In the genomic region with DNA sequence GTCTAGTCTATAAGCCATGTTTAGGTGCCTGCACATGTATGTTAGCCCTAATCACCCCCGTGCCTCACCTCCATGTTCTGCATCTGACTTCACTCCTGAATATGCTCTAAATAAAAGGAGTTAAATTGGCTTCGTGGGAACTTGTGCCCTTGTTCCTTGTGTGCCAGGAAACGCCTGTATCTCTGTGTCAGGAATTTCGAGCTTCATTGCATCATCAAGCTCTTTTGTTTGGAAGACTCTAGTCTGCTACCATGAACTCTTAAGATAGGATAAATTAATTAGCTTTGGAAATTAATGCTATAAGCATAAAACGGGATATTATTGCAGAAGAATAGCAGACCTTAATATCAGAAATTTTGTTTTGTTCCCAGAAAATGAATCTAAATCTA, we compare ENCODE assay signal across 1 cellular context.
TF ChIP-seq lines count a peak whose summit lies in the region.

No MANE protein-coding gene starts in this region.

TF ChIP-seq in GM23338, 12 proteins besides CTCF, POLR2A, EP300 and RAD21 (continued from another document):
- TF ChIP-seq, protein P1, sequence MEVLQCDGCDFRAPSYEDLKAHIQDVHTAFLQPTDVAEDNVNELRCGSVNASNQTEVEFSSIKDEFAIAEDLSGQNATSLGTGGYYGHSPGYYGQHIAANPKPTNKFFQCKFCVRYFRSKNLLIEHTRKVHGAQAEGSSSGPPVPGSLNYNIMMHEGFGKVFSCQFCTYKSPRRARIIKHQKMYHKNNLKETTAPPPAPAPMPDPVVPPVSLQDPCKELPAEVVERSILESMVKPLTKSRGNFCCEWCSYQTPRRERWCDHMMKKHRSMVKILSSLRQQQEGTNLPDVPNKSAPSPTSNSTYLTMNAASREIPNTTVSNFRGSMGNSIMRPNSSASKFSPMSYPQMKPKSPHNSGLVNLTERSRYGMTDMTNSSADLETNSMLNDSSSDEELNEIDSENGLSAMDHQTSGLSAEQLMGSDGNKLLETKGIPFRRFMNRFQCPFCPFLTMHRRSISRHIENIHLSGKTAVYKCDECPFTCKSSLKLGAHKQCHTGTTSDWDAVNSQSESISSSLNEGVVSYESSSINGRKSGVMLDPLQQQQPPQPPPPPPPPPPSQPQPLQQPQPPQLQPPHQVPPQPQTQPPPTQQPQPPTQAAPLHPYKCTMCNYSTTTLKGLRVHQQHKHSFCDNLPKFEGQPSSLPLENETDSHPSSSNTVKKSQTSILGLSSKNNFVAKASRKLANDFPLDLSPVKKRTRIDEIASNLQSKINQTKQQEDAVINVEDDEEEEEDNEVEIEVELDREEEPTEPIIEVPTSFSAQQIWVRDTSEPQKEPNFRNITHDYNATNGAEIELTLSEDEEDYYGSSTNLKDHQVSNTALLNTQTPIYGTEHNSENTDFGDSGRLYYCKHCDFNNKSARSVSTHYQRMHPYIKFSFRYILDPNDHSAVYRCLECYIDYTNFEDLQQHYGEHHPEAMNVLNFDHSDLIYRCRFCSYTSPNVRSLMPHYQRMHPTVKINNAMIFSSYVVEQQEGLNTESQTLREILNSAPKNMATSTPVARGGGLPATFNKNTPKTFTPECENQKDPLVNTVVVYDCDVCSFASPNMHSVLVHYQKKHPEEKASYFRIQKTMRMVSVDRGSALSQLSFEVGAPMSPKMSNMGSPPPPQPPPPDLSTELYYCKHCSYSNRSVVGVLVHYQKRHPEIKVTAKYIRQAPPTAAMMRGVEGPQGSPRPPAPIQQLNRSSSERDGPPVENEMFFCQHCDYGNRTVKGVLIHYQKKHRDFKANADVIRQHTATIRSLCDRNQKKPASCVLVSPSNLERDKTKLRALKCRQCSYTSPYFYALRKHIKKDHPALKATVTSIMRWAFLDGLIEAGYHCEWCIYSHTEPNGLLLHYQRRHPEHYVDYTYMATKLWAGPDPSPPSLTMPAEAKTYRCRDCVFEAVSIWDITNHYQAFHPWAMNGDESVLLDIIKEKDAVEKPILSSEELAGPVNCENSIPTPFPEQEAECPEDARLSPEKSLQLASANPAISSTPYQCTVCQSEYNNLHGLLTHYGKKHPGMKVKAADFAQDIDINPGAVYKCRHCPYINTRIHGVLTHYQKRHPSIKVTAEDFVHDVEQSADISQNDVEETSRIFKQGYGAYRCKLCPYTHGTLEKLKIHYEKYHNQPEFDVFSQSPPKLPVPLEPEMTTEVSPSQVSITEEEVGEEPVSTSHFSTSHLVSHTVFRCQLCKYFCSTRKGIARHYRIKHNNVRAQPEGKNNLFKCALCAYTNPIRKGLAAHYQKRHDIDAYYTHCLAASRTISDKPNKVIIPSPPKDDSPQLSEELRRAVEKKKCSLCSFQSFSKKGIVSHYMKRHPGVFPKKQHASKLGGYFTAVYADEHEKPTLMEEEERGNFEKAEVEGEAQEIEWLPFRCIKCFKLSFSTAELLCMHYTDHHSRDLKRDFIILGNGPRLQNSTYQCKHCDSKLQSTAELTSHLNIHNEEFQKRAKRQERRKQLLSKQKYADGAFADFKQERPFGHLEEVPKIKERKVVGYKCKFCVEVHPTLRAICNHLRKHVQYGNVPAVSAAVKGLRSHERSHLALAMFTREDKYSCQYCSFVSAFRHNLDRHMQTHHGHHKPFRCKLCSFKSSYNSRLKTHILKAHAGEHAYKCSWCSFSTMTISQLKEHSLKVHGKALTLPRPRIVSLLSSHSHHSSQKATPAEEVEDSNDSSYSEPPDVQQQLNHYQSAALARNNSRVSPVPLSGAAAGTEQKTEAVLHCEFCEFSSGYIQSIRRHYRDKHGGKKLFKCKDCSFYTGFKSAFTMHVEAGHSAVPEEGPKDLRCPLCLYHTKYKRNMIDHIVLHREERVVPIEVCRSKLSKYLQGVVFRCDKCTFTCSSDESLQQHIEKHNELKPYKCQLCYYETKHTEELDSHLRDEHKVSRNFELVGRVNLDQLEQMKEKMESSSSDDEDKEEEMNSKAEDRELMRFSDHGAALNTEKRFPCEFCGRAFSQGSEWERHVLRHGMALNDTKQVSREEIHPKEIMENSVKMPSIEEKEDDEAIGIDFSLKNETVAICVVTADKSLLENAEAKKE (CRISPR knock-in tag; IDR thresholded peaks at IDR 0.05): no peak
- TF ChIP-seq CREB1 (CRISPR knock-in tag; IDR thresholded peaks at IDR 0.05; ENCODE audit: low read depth) (no peak), ZNF114 (CRISPR knock-in tag; IDR thresholded peaks at IDR 0.05) (no peak), ZNF331 (CRISPR knock-in tag; IDR thresholded peaks at IDR 0.05; ENCODE audit: low read depth) (no peak), NANOG (IDR thresholded peaks at IDR 0.05; ENCODE audit: borderline replicate concordance) (no peak), EZH2 (IDR thresholded peaks at IDR 0.05; ENCODE audit: low read depth, unreplicated experiment) (no peak), POLR2AphosphoS5 (IDR thresholded peaks at IDR 0.05; ENCODE audit: low read depth) (no peak)
TF ChIP-seq in GM23338: peak in this region for 0.
